ENCODE assay signal across 16 cellular contexts in genomic region chr2:239114616-239115265, GRCh38.
DNase-seq lines count a peak whose midpoint lies in the region; ATAC-seq lines count a peak whose summit lies in the region.
"Had no signal": no experiment of that assay in that cellular context is flagged by ENCODE, and none has a peak within 500 bp of the region (broad histone marks: within the 10 kb centered on the region; RNA-seq: fewer than 3 reads in every experiment).

No MANE protein-coding gene starts in this region.

- H3K27me3 ChIP-seq in right cardiac atrium (ENCODE audit: control insufficient read depth, insufficient read depth): no peaks in the 10 kb centered on the region
- H3K27me3 ChIP-seq: neutrophil had no signal

- H3K9me3 ChIP-seq in right cardiac atrium (ENCODE audit: control insufficient read depth, low read length): no peaks in the 10 kb centered on the region
- H3K9me3 ChIP-seq: neutrophil had no signal

- peaks cover 4% of the 10 kb centered on the region for H3K4me1 ChIP-seq in right cardiac atrium (ENCODE audit: control insufficient read depth, insufficient read depth, low read length)

- DNase-seq in right cardiac atrium (peak in 2 of 3 donors; percentile 41 to 61), Right ventricle myocardium inferior (ENCODE audit: missing footprints) (no peak), cerebellum (ENCODE audit: low spot score) (peak; percentile 75), lung microvascular endothelial cell (ENCODE audit: low read depth in 2 of 2) (peak; percentile 50 to 79), NCI-H2227 (lab: John Stamatoyannopoulos, UW; ENCODE audit: unreplicated experiment) (no peak), NCI-H187 (lab: John Stamatoyannopoulos, UW) (no peak)
- DNase-seq: activated naive CD4-positive, alpha-beta T cell; H7; mammary epithelial cell; NK-92 treated with Interleukin-12 subunit alpha and Interleukin-12 subunit beta, amount 100 ng/mL, for 24 hours; WERI-Rb-1 had no signal

- 88% methylated on average over 25 of the region's 25 CpGs for WGBS in right cardiac atrium

- no peak overlapping the region for H3K27ac ChIP-seq in right cardiac atrium (ENCODE audit: low read length)
- H3K27ac ChIP-seq: epithelial cell of prostate, neutrophil, WERI-Rb-1 had no signal

- intact Hi-C loops in right cardiac atrium (cut with DNase I) (no loop called here), Right ventricle myocardium inferior (cut with DNase I) (no loop called here)

- H3K4me3 ChIP-seq in right cardiac atrium (ENCODE audit: low read length): no peak overlapping the region
- H3K4me3 ChIP-seq: smooth muscle cell had no signal

- ATAC-seq in right cardiac atrium: no peak
- no peak for ATAC-seq in Right ventricle myocardium inferior
- ATAC-seq in HG03378 (IDR thresholded peaks at IDR 0.05; ENCODE audit: unreplicated experiment): no peak
- no peak for ATAC-seq in HG02938 (IDR thresholded peaks at IDR 0.05; ENCODE audit: unreplicated experiment)

Comparison
In these comparisons a context has a peak if more than half of its experiments do, and no peak if none do; other contexts are left out.
1. DNase-seq: peak in right cardiac atrium (2 of 3), cerebellum (single experiment) and lung microvascular endothelial cell (2 of 2); none in Right ventricle myocardium inferior (single experiment), NCI-H2227 (single experiment) and NCI-H187 (0 of 2).